In the genomic region with DNA sequence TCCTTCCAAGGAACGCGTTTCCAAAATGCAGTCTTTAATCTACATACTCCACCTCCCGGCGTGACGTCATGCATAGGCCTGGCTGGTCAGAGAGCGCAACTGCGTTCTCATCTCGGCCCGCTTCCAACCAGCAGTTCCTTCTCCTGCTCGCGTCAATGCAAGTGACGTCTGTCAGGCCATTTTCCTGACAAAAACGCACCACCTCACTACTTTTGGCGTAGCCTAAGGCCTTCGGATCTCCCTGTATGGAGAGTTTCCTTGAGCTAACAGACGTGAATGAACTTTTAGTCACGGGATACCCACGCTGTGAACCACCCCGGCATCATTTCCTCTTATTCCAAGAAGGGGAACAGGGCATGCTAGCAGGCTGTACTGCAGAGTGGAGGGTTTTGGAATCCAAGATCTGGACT, we compare ENCODE assay signal across 8 cellular contexts. TPM values are rescaled to one million over a fixed set of nuclear protein-coding genes. Genes with fewer than 3 reads are reported as not detected.
DNase-seq lines count a peak whose midpoint lies in the region; ATAC-seq and TF ChIP-seq lines count a peak whose summit lies in the region.

No MANE protein-coding gene starts in this region.

- peak overlapping the region; percentile 63 to 72 for H3K4me3 Mint-ChIP-seq in stimulated activated naive B cell treated with anti-CD40 and anti-IgM and Interleukin-4, amounts not matched to agents 10 μg/mL and 1 μg/mL and 100 μg/mL, for 72 hours

- H3K27me3 ChIP-seq in PC-9 (ENCODE audit: insufficient read depth, low read depth) (no peaks in the 10 kb centered on the region), ascending aorta (no peaks in the 10 kb centered on the region), layer of hippocampus (ENCODE audit: control insufficient read depth, insufficient read depth, low read length) (no peaks in the 10 kb centered on the region)

- CTCF ChIA-PET in PC-9 (lab: Charles Lee): interaction anchor here (0.6 to 0.7 kb wide), 3 partner anchors 13 to 125 kb away, joined by 7 to 12 read pairs (median 8); no protein-coding TSS in a partner anchor

- ATAC-seq in stimulated activated naive B cell treated with anti-CD40 and anti-IgM and Interleukin-4, amounts not matched to agents 10 μg/mL and 1 μg/mL and 100 μg/mL, for 72 hours (replicated peaks): peak; percentile 60 to 72
- ATAC-seq in SK-N-SH treated with all-trans-retinoic acid at 6 μM for 48 hours: no peak
- ATAC-seq in HG03095 (IDR thresholded peaks at IDR 0.05; ENCODE audit: unreplicated experiment): no peak

- peaks cover 0 to 2% of the 10 kb centered on the region in 2 donors for H3K36me3 Mint-ChIP-seq in stimulated activated naive B cell treated with anti-CD40 and anti-IgM and Interleukin-4, amounts not matched to agents 10 μg/mL and 1 μg/mL and 100 μg/mL, for 72 hours

- peaks cover 34% of the 10 kb centered on the region for H3F3A ChIP-seq in PC-9 (ENCODE audit: insufficient read depth, low read depth)

- H3K27ac ChIP-seq in PC-9 (no peak overlapping the region), ascending aorta (no peak overlapping the region), layer of hippocampus (ENCODE audit: low read depth, low read length) (peak overlapping the region; percentile 32)

- no TSS peak for BruUV-seq in PC-9 (replicated peaks; lab: Mats Ljungman, UMichigan)

- no peaks in the 10 kb centered on the region for H3K79me2 ChIP-seq in PC-9 (ENCODE audit: low read depth)

- peak overlapping the region; percentile 74; the same call in 1 of the 2 replicates for H3K4me2 ChIP-seq in PC-9

- DNase-seq in EH (ENCODE audit: low read depth): peak; percentile 29
- DNase-seq in PC-9: no peak
- DNase-seq in ascending aorta (ENCODE audit: low spot score in 2 of 2): peak; percentile 24 to 78
- DNase-seq in stimulated activated naive B cell treated with anti-CD40 and anti-IgM and Interleukin-4, amounts not matched to agents 10 μg/mL and 1 μg/mL and 100 μg/mL, for 72 hours: peak; percentile 21
- no peak for DNase-seq in D341Med (ENCODE audit: low spot score)

- TF ChIP-seq CTCF in PC-9 (conservative IDR thresholded peaks at IDR 0.05) (no peak), ascending aorta (IDR thresholded peaks at IDR 0.05) (no peak)

- H3K27ac Mint-ChIP-seq in stimulated activated naive B cell treated with anti-CD40 and anti-IgM and Interleukin-4, amounts not matched to agents 10 μg/mL and 1 μg/mL and 100 μg/mL, for 72 hours: peak overlapping the region; percentile 86

- peaks cover 27 to 28% of the 10 kb centered on the region in 2 donors for H3K27me3 Mint-ChIP-seq in stimulated activated naive B cell treated with anti-CD40 and anti-IgM and Interleukin-4, amounts not matched to agents 10 μg/mL and 1 μg/mL and 100 μg/mL, for 72 hours

- intact Hi-C loops in PC-9 (cut with micrococcal nuclease; ENCODE audit: unreplicated experiment) (no loop called here), ascending aorta (cut with DNase I) (no loop called here)

- H3K9me3 ChIP-seq in PC-9 (ENCODE audit: insufficient read depth, low read depth): no peaks in the 10 kb centered on the region
- no peaks in the 10 kb centered on the region for H3K9me3 ChIP-seq in ascending aorta

- no peaks in the 10 kb centered on the region for H3K36me3 ChIP-seq in PC-9 (ENCODE audit: low read depth)
- H3K36me3 ChIP-seq in ascending aorta: no peaks in the 10 kb centered on the region

- H3K4me1 ChIP-seq in PC-9 (replicated peaks; ENCODE audit: insufficient read depth) (peaks cover 44% of the 10 kb centered on the region), ascending aorta (no peaks in the 10 kb centered on the region)

- peaks cover 7 to 8% of the 10 kb centered on the region in 2 donors for H3K4me1 Mint-ChIP-seq in stimulated activated naive B cell treated with anti-CD40 and anti-IgM and Interleukin-4, amounts not matched to agents 10 μg/mL and 1 μg/mL and 100 μg/mL, for 72 hours

- H3K4me3 ChIP-seq in PC-9 (no peak overlapping the region), ascending aorta (peak overlapping the region in 1 of 2 donors; percentile 12)

- no peaks in the 10 kb centered on the region for H3K9me3 Mint-ChIP-seq in stimulated activated naive B cell treated with anti-CD40 and anti-IgM and Interleukin-4, amounts not matched to agents 10 μg/mL and 1 μg/mL and 100 μg/mL, for 72 hours

- H4K20me1 ChIP-seq in PC-9 (ENCODE audit: insufficient read depth): no peaks in the 10 kb centered on the region

- POLR2A ChIA-PET in PC-9 (lab: Charles Lee; ENCODE audit: unreplicated experiment): interaction anchor here (0.6 kb wide), 1 partner anchor 36 kb away, joined by 4 read pairs; no protein-coding TSS in a partner anchor

- no peaks in the 10 kb centered on the region for H3K9me2 ChIP-seq in PC-9 (ENCODE audit: insufficient read depth)

- no peak overlapping the region for H2AFZ ChIP-seq in PC-9

TF ChIP-seq in SK-N-SH treated with all-trans-retinoic acid at 6 μM for 48 hours, 23 proteins besides CTCF, POLR2A, EP300 and RAD21:
- TF ChIP-seq RARB (CRISPR knock-in tag; IDR thresholded peaks at IDR 0.05) (no peak), SNAI2 (CRISPR knock-in tag; IDR thresholded peaks at IDR 0.05) (no peak), TOX (CRISPR knock-in tag; IDR thresholded peaks at IDR 0.05; ENCODE audit: borderline replicate concordance) (no peak), ZFP30 (CRISPR knock-in tag; IDR thresholded peaks at IDR 0.05) (no peak), ZFP3 (CRISPR knock-in tag; IDR thresholded peaks at IDR 0.05) (no peak), ZNF70 (CRISPR knock-in tag; IDR thresholded peaks at IDR 0.05) (no peak), ZC3H10 (CRISPR knock-in tag; IDR thresholded peaks at IDR 0.05) (no peak), ZNF8 (CRISPR knock-in tag; IDR thresholded peaks at IDR 0.05) (no peak), BACH2 (CRISPR knock-in tag; IDR thresholded peaks at IDR 0.05; ENCODE audit: borderline replicate concordance) (no peak), ESRRG (CRISPR knock-in tag; IDR thresholded peaks at IDR 0.05) (no peak), CSDC2 (CRISPR knock-in tag; IDR thresholded peaks at IDR 0.05) (no peak), PPARA (CRISPR knock-in tag; IDR thresholded peaks at IDR 0.05; ENCODE audit: borderline replicate concordance) (no peak), ARNTL (CRISPR knock-in tag; IDR thresholded peaks at IDR 0.05; ENCODE audit: borderline replicate concordance, low read depth) (no peak), GLIS3 (CRISPR knock-in tag; IDR thresholded peaks at IDR 0.05) (no peak), CSRNP3 (CRISPR knock-in tag; IDR thresholded peaks at IDR 0.05) (no peak)
- TF ChIP-seq, protein P1, sequence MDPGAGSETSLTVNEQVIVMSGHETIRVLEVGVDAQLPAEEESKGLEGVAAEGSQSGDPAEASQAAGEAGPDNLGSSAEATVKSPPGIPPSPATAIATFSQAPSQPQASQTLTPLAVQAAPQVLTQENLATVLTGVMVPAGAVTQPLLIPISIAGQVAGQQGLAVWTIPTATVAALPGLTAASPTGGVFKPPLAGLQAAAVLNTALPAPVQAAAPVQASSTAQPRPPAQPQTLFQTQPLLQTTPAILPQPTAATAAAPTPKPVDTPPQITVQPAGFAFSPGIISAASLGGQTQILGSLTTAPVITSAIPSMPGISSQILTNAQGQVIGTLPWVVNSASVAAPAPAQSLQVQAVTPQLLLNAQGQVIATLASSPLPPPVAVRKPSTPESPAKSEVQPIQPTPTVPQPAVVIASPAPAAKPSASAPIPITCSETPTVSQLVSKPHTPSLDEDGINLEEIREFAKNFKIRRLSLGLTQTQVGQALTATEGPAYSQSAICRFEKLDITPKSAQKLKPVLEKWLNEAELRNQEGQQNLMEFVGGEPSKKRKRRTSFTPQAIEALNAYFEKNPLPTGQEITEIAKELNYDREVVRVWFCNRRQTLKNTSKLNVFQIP (CRISPR knock-in tag; IDR thresholded peaks at IDR 0.05; ENCODE audit: borderline replicate concordance, low read depth): no peak
- TF ChIP-seq, protein P2, sequence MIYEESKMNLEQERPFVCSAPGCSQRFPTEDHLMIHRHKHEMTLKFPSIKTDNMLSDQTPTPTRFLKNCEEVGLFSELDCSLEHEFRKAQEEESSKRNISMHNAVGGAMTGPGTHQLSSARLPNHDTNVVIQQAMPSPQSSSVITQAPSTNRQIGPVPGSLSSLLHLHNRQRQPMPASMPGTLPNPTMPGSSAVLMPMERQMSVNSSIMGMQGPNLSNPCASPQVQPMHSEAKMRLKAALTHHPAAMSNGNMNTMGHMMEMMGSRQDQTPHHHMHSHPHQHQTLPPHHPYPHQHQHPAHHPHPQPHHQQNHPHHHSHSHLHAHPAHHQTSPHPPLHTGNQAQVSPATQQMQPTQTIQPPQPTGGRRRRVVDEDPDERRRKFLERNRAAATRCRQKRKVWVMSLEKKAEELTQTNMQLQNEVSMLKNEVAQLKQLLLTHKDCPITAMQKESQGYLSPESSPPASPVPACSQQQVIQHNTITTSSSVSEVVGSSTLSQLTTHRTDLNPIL (CRISPR knock-in tag; IDR thresholded peaks at IDR 0.05; ENCODE audit: low read depth): no peak

RNA-seq across cellular contexts. Expression of gene TEX14, which starts 25.0 kb away (rescaled TPM):
- total RNA-seq in PC-9 (2021) (0.28 and 0.55 TPM in 2 replicates), ascending aorta (not detected)

RNA-seq across cellular contexts. Expression of gene RAD51C, which starts 25.5 kb away (rescaled TPM):
- 45.7 and 63.4 TPM in 2 replicates for total RNA-seq in PC-9 (2021)
- 6.8 TPM for total RNA-seq in ascending aorta

Comparison
In these comparisons a context has a peak if more than half of its experiments do, and no peak if none do; other contexts are left out.
1. DNase-seq: peak in EH (single experiment), ascending aorta (2 of 2) and stimulated activated naive B cell treated with anti-CD40 and anti-IgM and Interleukin-4, amounts not matched to agents 10 μg/mL and 1 μg/mL and 100 μg/mL, for 72 hours (single experiment); none in PC-9 (0 of 2) and D341Med (single experiment).
2. ATAC-seq: peak in stimulated activated naive B cell treated with anti-CD40 and anti-IgM and Interleukin-4, amounts not matched to agents 10 μg/mL and 1 μg/mL and 100 μg/mL, for 72 hours (2 of 2); none in SK-N-SH treated with all-trans-retinoic acid at 6 μM for 48 hours (single experiment) and HG03095 (single experiment).